29 cellular contexts compared by ENCODE assay signal in genomic region chr7:150871601-150872000, GRCh38. TPM values are rescaled to one million over a fixed set of nuclear protein-coding genes. Genes with fewer than 3 reads are reported as not detected.
"Had no signal": no experiment of that assay in that cellular context is flagged by ENCODE, and none has a peak within 500 bp of the region (broad histone marks: within the 10 kb centered on the region; RNA-seq: fewer than 3 reads in every experiment).

No MANE protein-coding gene starts in this region.

- H3K27ac ChIP-seq: breast epithelium, gastrocnemius medialis, right lobe of liver, skin epidermis, upper lobe of left lung had no signal

- H3K4me3 Mint-ChIP-seq: activated CD8-positive, alpha-beta T cell treated with anti-CD3 and anti-CD28 coated beads for 36 hours; activated naive CD4-positive, alpha-beta T cell treated with anti-CD3 and anti-CD28 coated beads, Interleukin-2, amount 50 U/mL, for 24 hours; activated naive CD8-positive, alpha-beta T cell treated with anti-CD3 and anti-CD28 coated beads, Interleukin-2, amount 50 U/mL, for 24 hours; activated T-cell treated with anti-CD3 and anti-CD28 coated beads, Interleukin-2, amount 50 U/mL, for 4 hours; central memory CD8-positive, alpha-beta T cell; dendritic cell treated with granulocyte-macrophage colony-stimulating factor and Interleukin-4, amounts not matched to agents 40 ng/mL and 50 ng/mL, for 4 days; endodermal cell; nephron; stimulated activated memory B cell treated with anti-CD40 and anti-IgM and Interleukin-4, amounts not matched to agents 10 μg/mL and 1 μg/mL and 100 μg/mL, for 72 hours; stimulated activated naive CD8-positive, alpha-beta T cell treated with anti-CD3 and anti-CD28 coated beads, Interleukin-15, amount 100 ng/mL, for 72 hours had no signal

- DNase-seq: activated CD4-positive, alpha-beta T cell treated with anti-CD3 and anti-CD28 coated beads, Interleukin-2, amount 50 U/mL, for 1 hour; activated CD4-positive, CD25-positive, alpha-beta regulatory T cell treated with anti-CD3 and anti-CD28 coated beads, Interleukin-2, amount 50 U/mL, for 72 hours; activated CD8-positive, alpha-beta T cell treated with anti-CD3 and anti-CD28 coated beads for 36 hours; activated naive CD8-positive, alpha-beta T cell treated with anti-CD3 and anti-CD28 coated beads, Interleukin-2, amount 50 U/mL, for 24 hours; activated T-cell treated with anti-CD3 and anti-CD28 coated beads, Interleukin-2, amount 50 U/mL, for 4 hours; endodermal cell; gastrocnemius medialis; glutamatergic neuron; islet precursor cell; left cardiac atrium; left ventricle myocardium superior; right lobe of liver; stimulated activated CD4-positive, alpha-beta T cell treated with anti-CD3 and anti-CD28 coated beads, Interleukin-12 subunit alpha, Interleukin-12 subunit beta, amount 100 ng/mL, for 4 hours; stimulated activated CD4-positive, alpha-beta T cell treated with anti-CD3 and anti-CD28 coated beads, Interleukin-4, amount 100 ng/mL, for 24 hours; stimulated activated naive CD8-positive, alpha-beta T cell treated with anti-CD3 and anti-CD28 coated beads, Interleukin-15, amount 100 ng/mL, for 72 hours; substantia nigra; T-helper 2 cell; upper lobe of left lung had no signal

- H3K4me3 ChIP-seq: breast epithelium, gastrocnemius medialis, right lobe of liver, skin epidermis, upper lobe of left lung had no signal

- H3K4me1 Mint-ChIP-seq: endodermal cell; stimulated activated naive CD8-positive, alpha-beta T cell treated with anti-CD3 and anti-CD28 coated beads, Interleukin-15, amount 100 ng/mL, for 72 hours had no signal

- H3K27me3 ChIP-seq: breast epithelium, right lobe of liver, upper lobe of left lung had no signal

- ATAC-seq: activated CD8-positive, alpha-beta T cell treated with anti-CD3 and anti-CD28 coated beads for 36 hours; activated naive CD8-positive, alpha-beta T cell treated with anti-CD3 and anti-CD28 coated beads, Interleukin-2, amount 50 U/mL, for 24 hours; activated T-cell treated with anti-CD3 and anti-CD28 coated beads, Interleukin-2, amount 50 U/mL, for 4 hours; esophagus mucosa; gastrocnemius medialis; left cardiac atrium; left ventricle myocardium superior; right lobe of liver; stimulated activated memory B cell treated with anti-CD40 and anti-IgM and Interleukin-4, amounts not matched to agents 10 μg/mL and 1 μg/mL and 100 μg/mL, for 72 hours; stimulated activated naive CD8-positive, alpha-beta T cell treated with anti-CD3 and anti-CD28 coated beads, Interleukin-15, amount 100 ng/mL, for 72 hours had no signal

- H3K36me3 Mint-ChIP-seq: activated naive CD4-positive, alpha-beta T cell treated with anti-CD3 and anti-CD28 coated beads, Interleukin-2, amount 50 U/mL, for 24 hours; stimulated activated memory B cell treated with anti-CD40 and anti-IgM and Interleukin-4, amounts not matched to agents 10 μg/mL and 1 μg/mL and 100 μg/mL, for 72 hours had no signal

- H3K36me3 ChIP-seq: breast epithelium, gastrocnemius medialis, right lobe of liver, upper lobe of left lung had no signal

- H3K27ac Mint-ChIP-seq: activated CD8-positive, alpha-beta T cell treated with anti-CD3 and anti-CD28 coated beads for 36 hours; activated naive CD4-positive, alpha-beta T cell treated with anti-CD3 and anti-CD28 coated beads, Interleukin-2, amount 50 U/mL, for 24 hours; activated naive CD8-positive, alpha-beta T cell treated with anti-CD3 and anti-CD28 coated beads, Interleukin-2, amount 50 U/mL, for 24 hours; activated T-helper 2 cell treated with anti-CD3 and anti-CD28 coated beads, Interferon-gamma antibody, Interleukin-2, Interleukin-4, amounts not matched to agents 10 μg/mL and 5 μg/mL and 100 μg/mL, durations not matched to agents 14 hours and 24 hours and 36 hours; dendritic cell treated with granulocyte-macrophage colony-stimulating factor and Interleukin-4, amounts not matched to agents 40 ng/mL and 50 ng/mL, for 4 days; endodermal cell; nephron; stimulated activated memory B cell treated with anti-CD40 and anti-IgM and Interleukin-4, amounts not matched to agents 10 μg/mL and 1 μg/mL and 100 μg/mL, for 72 hours; stimulated activated naive CD8-positive, alpha-beta T cell treated with anti-CD3 and anti-CD28 coated beads, Interleukin-15, amount 100 ng/mL, for 72 hours had no signal

- H3K9me3 Mint-ChIP-seq: activated naive CD4-positive, alpha-beta T cell treated with anti-CD3 and anti-CD28 coated beads, Interleukin-2, amount 50 U/mL, for 24 hours; central memory CD8-positive, alpha-beta T cell; endodermal cell; stimulated activated memory B cell treated with anti-CD40 and anti-IgM and Interleukin-4, amounts not matched to agents 10 μg/mL and 1 μg/mL and 100 μg/mL, for 72 hours; stimulated activated naive CD8-positive, alpha-beta T cell treated with anti-CD3 and anti-CD28 coated beads, Interleukin-15, amount 100 ng/mL, for 72 hours had no signal

- H3K9me3 ChIP-seq: breast epithelium, gastrocnemius medialis, right lobe of liver, upper lobe of left lung had no signal

- H3K4me1 ChIP-seq: breast epithelium, gastrocnemius medialis had no signal

RNA-seq across cellular contexts. Expression of gene AOC1, which starts 19.3 kb away (rescaled TPM):
- total RNA-seq: activated CD8-positive, alpha-beta T cell treated with anti-CD3 and anti-CD28 coated beads for 36 hours; endodermal cell; lung microvascular endothelial cell; osteoblast had no signal
